ENCODE assay signal across 33 cellular contexts in the genomic region with DNA sequence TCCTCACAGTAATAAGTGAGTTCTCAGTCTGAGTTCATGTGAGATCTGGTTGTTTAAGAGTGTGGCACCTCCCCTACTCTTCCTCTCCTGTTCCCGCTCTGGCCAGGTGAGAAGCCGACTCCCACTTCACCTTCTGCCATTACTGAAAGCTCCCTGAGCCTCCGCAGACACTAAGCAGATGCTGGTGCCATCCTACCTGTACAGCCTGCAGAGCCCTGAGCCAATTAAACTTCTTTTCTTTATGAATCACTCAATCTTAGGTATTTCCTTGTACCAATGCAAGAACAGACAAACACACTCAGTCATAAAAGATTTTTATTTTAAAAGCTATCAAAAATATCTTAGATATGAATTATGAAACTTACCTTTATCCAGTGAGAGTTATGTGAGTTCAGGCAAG. TPM values are rescaled to one million over a fixed set of nuclear protein-coding genes. Genes with fewer than 3 reads are reported as not detected.
DNase-seq lines count a peak whose midpoint lies in the region; ATAC-seq lines count a peak whose summit lies in the region.
"Had no signal": no experiment of that assay in that cellular context is flagged by ENCODE, and none has a peak within 500 bp of the region (broad histone marks: within the 10 kb centered on the region; RNA-seq: fewer than 3 reads in every experiment).

No MANE protein-coding gene starts in this region.

- H3K79me2 ChIP-seq in trophoblast cell (ENCODE audit: control insufficient read depth, insufficient read depth, low read length, poor library complexity) = no peaks in the 10 kb centered on the region

- H3K9me3 ChIP-seq in trophoblast cell (ENCODE audit: insufficient read depth, low read depth, low read length) = no peaks in the 10 kb centered on the region
- H3K9me3 ChIP-seq: BE2C had no signal

- no CpG with 5 or more reads among the region's 3 CpGs for WGBS in trophoblast cell (ENCODE audit: extremely low coverage, insufficient coverage, insufficient read length)

- H3K4me2 ChIP-seq in trophoblast cell (ENCODE audit: low read length) = no peak overlapping the region
- H3K4me2 ChIP-seq: A549; BLaER1; BLaER1 treated with 17β-estradiol and CSF1 and Interleukin-3, amounts not matched to agents 10 nM and 100 nM had no signal

- H2BK5ac ChIP-seq in trophoblast cell (ENCODE audit: low read depth, low read length, poor library complexity) = no peak overlapping the region

- H2AK5ac ChIP-seq in trophoblast cell (ENCODE audit: low read length) = no peak overlapping the region

- peaks cover 5% of the 10 kb centered on the region for H3K9me3 Mint-ChIP-seq in dendritic cell treated with granulocyte-macrophage colony-stimulating factor and Interleukin-4, amounts not matched to agents 40 ng/mL and 50 ng/mL, for 4 days
- H3K9me3 Mint-ChIP-seq in stimulated activated naive B cell treated with anti-CD40 and anti-IgM and Interleukin-4, amounts not matched to agents 10 μg/mL and 1 μg/mL and 100 μg/mL, for 72 hours = peaks cover 0 to 2% of the 10 kb centered on the region in 2 donors
- H3K9me3 Mint-ChIP-seq: CD4-positive, alpha-beta T cell; CD8-positive, alpha-beta T cell had no signal

- no peaks in the 10 kb centered on the region for H3K4me1 ChIP-seq in trophoblast cell (ENCODE audit: control insufficient read depth in 1 of 2, insufficient read depth in 2 of 2, low read length in 2 of 2)
- H3K4me1 ChIP-seq: A549; BE2C; BLaER1; BLaER1 treated with 17β-estradiol and CSF1 and Interleukin-3, amounts not matched to agents 10 nM and 100 nM; Caco-2 had no signal

- intact Hi-C loops in dendritic cell treated with granulocyte-macrophage colony-stimulating factor and Interleukin-4, amounts not matched to agents 40 ng/mL and 50 ng/mL, for 4 days (cut with micrococcal nuclease) = loop anchor here (5.0 kb wide), 1 partner anchor 41 kb away; no protein-coding TSS in a partner anchor

- no peak overlapping the region for H3K4me3 ChIP-seq in trophoblast cell (ENCODE audit: low read depth, low read length)
- H3K4me3 ChIP-seq: A549; BLaER1; BLaER1 treated with 17β-estradiol and CSF1 and Interleukin-3, amounts not matched to agents 10 nM and 100 nM had no signal

- no peak overlapping the region for H3K9ac ChIP-seq in trophoblast cell (ENCODE audit: low read length)
- H3K9ac ChIP-seq: BLaER1; BLaER1 treated with 17β-estradiol and CSF1 and Interleukin-3, amounts not matched to agents 10 nM and 100 nM had no signal

- H3K18ac ChIP-seq in trophoblast cell (ENCODE audit: low read length) = no peak overlapping the region

- H3K27ac Mint-ChIP-seq in dendritic cell treated with granulocyte-macrophage colony-stimulating factor and Interleukin-4, amounts not matched to agents 40 ng/mL and 50 ng/mL, for 4 days = peak overlapping the region; percentile 71
- H3K27ac Mint-ChIP-seq in stimulated activated naive B cell treated with anti-CD40 and anti-IgM and Interleukin-4, amounts not matched to agents 10 μg/mL and 1 μg/mL and 100 μg/mL, for 72 hours = peak overlapping the region; percentile 76
- H3K27ac Mint-ChIP-seq: B cell; CD14-positive monocyte; CD4-positive, alpha-beta memory T cell; CD4-positive, alpha-beta T cell; CD4-positive, CD25-positive, alpha-beta regulatory T cell; CD8-positive, alpha-beta T cell had no signal

- no peak overlapping the region for H3K14ac ChIP-seq in trophoblast cell (ENCODE audit: low read length)

- H4K8ac ChIP-seq in trophoblast cell (ENCODE audit: low read depth, low read length) = no peak overlapping the region

- H3K4me3 Mint-ChIP-seq in dendritic cell treated with granulocyte-macrophage colony-stimulating factor and Interleukin-4, amounts not matched to agents 40 ng/mL and 50 ng/mL, for 4 days = no peak overlapping the region
- no peak overlapping the region for H3K4me3 Mint-ChIP-seq in stimulated activated naive B cell treated with anti-CD40 and anti-IgM and Interleukin-4, amounts not matched to agents 10 μg/mL and 1 μg/mL and 100 μg/mL, for 72 hours
- H3K4me3 Mint-ChIP-seq: B cell; CD4-positive, alpha-beta memory T cell; CD4-positive, alpha-beta T cell; CD4-positive, CD25-positive, alpha-beta regulatory T cell; CD8-positive, alpha-beta memory T cell; CD8-positive, alpha-beta T cell had no signal

- no peak overlapping the region for H4K91ac ChIP-seq in trophoblast cell (ENCODE audit: low read depth, low read length)

- no peak overlapping the region for H4K12ac ChIP-seq in trophoblast cell (ENCODE audit: low read depth, low read length)

- H3K23ac ChIP-seq in trophoblast cell (ENCODE audit: low read length) = no peak overlapping the region

- no peak overlapping the region for H3K4ac ChIP-seq in trophoblast cell (ENCODE audit: low read depth, low read length)

- H2BK120ac ChIP-seq in trophoblast cell (ENCODE audit: insufficient read depth, low read length, poor library complexity) = no peak overlapping the region

- DNase-seq in trophoblast cell (peak; percentile 76 to 85), DMS153 treated with DMSO at 0.1 percent for 48 hours (lab: John Stamatoyannopoulos, UW; ENCODE audit: unreplicated experiment) (no peak), hypothalamus (lab: John Stamatoyannopoulos, UW) (no peak)
- DNase-seq in stimulated activated naive B cell treated with anti-CD40 and anti-IgM and Interleukin-4, amounts not matched to agents 10 μg/mL and 1 μg/mL and 100 μg/mL, for 72 hours = no peak
- DNase-seq: 8988T; ACHN; AML-193; BE2C; C1 segment of cervical spinal cord; Caco-2; Calu3; CD4-positive, alpha-beta memory T cell; CD4-positive, alpha-beta T cell; CD4-positive, CD25-positive, alpha-beta regulatory T cell; CD8-positive, alpha-beta memory T cell; CD8-positive, alpha-beta T cell; COR-L47; DMS 273 treated with DMSO at 0.1 percent for 48 hours; DMS153; DMS53; DMS79; DMS79 treated with DMSO at 0.1 percent for 48 hours; DND-41; EL had no signal

- no peaks in the 10 kb centered on the region for H3K36me3 Mint-ChIP-seq in dendritic cell treated with granulocyte-macrophage colony-stimulating factor and Interleukin-4, amounts not matched to agents 40 ng/mL and 50 ng/mL, for 4 days (ENCODE audit: low read depth)
- peaks cover 0 to 14% of the 10 kb centered on the region in 2 donors for H3K36me3 Mint-ChIP-seq in stimulated activated naive B cell treated with anti-CD40 and anti-IgM and Interleukin-4, amounts not matched to agents 10 μg/mL and 1 μg/mL and 100 μg/mL, for 72 hours
- H3K36me3 Mint-ChIP-seq: CD14-positive monocyte; CD4-positive, alpha-beta memory T cell; CD4-positive, CD25-positive, alpha-beta regulatory T cell; CD8-positive, alpha-beta memory T cell; CD8-positive, alpha-beta T cell had no signal

- no peaks in the 10 kb centered on the region for H3K27me3 ChIP-seq in trophoblast cell (ENCODE audit: insufficient read depth, low read length)
- H3K27me3 ChIP-seq: BE2C, BLaER1 had no signal

- peaks cover 45% of the 10 kb centered on the region for H3K4me1 Mint-ChIP-seq in dendritic cell treated with granulocyte-macrophage colony-stimulating factor and Interleukin-4, amounts not matched to agents 40 ng/mL and 50 ng/mL, for 4 days (ENCODE audit: low read depth)
- H3K4me1 Mint-ChIP-seq in stimulated activated naive B cell treated with anti-CD40 and anti-IgM and Interleukin-4, amounts not matched to agents 10 μg/mL and 1 μg/mL and 100 μg/mL, for 72 hours = peaks cover 6 to 30% of the 10 kb centered on the region in 2 donors
- H3K4me1 Mint-ChIP-seq: CD14-positive monocyte; CD4-positive, alpha-beta memory T cell; CD4-positive, CD25-positive, alpha-beta regulatory T cell; CD8-positive, alpha-beta memory T cell had no signal

- H3K79me1 ChIP-seq in trophoblast cell (ENCODE audit: low read length) = no peaks in the 10 kb centered on the region

- peaks cover 23% of the 10 kb centered on the region for H3K27me3 Mint-ChIP-seq in dendritic cell treated with granulocyte-macrophage colony-stimulating factor and Interleukin-4, amounts not matched to agents 40 ng/mL and 50 ng/mL, for 4 days
- H3K27me3 Mint-ChIP-seq in stimulated activated naive B cell treated with anti-CD40 and anti-IgM and Interleukin-4, amounts not matched to agents 10 μg/mL and 1 μg/mL and 100 μg/mL, for 72 hours = peaks cover 12 to 22% of the 10 kb centered on the region in 2 donors

- ATAC-seq in stimulated activated naive B cell treated with anti-CD40 and anti-IgM and Interleukin-4, amounts not matched to agents 10 μg/mL and 1 μg/mL and 100 μg/mL, for 72 hours (replicated peaks) = no peak
- ATAC-seq in HG03432 (IDR thresholded peaks at IDR 0.05; ENCODE audit: unreplicated experiment) = no peak
- ATAC-seq: A549; CD8-positive, alpha-beta T cell had no signal

- H3K36me3 ChIP-seq in trophoblast cell (ENCODE audit: control insufficient read depth in 1 of 2, insufficient read depth in 2 of 2, low read length in 2 of 2) = no peaks in the 10 kb centered on the region
- H3K36me3 ChIP-seq: BE2C; BLaER1; BLaER1 treated with 17β-estradiol and CSF1 and Interleukin-3, amounts not matched to agents 10 nM and 100 nM had no signal

- no peak overlapping the region for H3K27ac ChIP-seq in trophoblast cell (ENCODE audit: low read depth, low read length)
- H3K27ac ChIP-seq: 22Rv1; A549; BLaER1; BLaER1 treated with 17β-estradiol and CSF1 and Interleukin-3, amounts not matched to agents 10 nM and 100 nM; C4-2B had no signal

- no peak overlapping the region for H2AFZ ChIP-seq in trophoblast cell (ENCODE audit: insufficient read depth, low read length, poor library complexity)

- H2BK12ac ChIP-seq in trophoblast cell (ENCODE audit: low read length) = no peak overlapping the region

RNA-seq across cellular contexts. Expression of gene PFKP, which starts 39.5 kb away (rescaled TPM):
- polyA plus RNA-seq in trophoblast cell (2013) = 229 and 243 TPM in 2 replicates

Comparison
In these comparisons a context has a peak if more than half of its experiments do, and no peak if none do; other contexts are left out.
1. DNase-seq: peak in trophoblast cell (2 of 2); none in stimulated activated naive B cell treated with anti-CD40 and anti-IgM and Interleukin-4, amounts not matched to agents 10 μg/mL and 1 μg/mL and 100 μg/mL, for 72 hours (single experiment), DMS153 treated with DMSO at 0.1 percent for 48 hours (single experiment) and hypothalamus (0 of 51).